ENCODE assay signal across 10 cellular contexts in the genomic region with DNA sequence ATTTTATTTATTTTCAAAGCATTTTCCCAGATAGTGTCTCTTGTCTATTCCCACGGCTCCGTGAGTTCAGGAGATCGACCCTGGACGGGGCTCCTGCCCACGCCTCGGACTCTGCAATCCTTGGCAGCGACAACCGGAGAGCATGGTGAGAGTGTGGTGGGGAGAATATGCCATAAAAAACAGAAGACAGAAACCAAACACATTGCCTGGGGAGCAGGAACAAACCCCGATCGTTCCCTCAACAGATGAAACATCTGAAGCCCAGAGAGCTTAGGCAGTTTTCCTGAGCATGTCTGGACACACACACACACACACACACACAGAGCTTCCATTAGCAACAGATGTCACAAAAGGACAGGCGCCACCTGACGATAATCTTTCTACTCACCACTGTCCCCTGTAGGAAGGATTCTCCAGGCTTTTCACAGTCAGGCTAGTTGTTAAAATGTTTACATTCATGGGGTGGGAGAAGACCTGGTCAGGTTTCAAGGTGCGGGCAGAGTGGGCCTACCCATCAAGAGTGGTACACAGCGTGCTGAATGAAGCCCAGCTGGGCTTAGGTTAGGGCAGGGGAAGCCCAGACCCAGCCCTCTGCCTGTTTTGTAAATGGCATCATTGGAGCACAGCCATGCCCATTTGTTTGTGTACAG.
DNase-seq lines count a peak whose midpoint lies in the region; ATAC-seq and TF ChIP-seq lines count a peak whose summit lies in the region.
"Had no signal": no experiment of that assay in that cellular context is flagged by ENCODE, and none has a peak within 500 bp of the region (broad histone marks: within the 10 kb centered on the region; RNA-seq: fewer than 3 reads in every experiment).

No MANE protein-coding gene starts in this region.

- peaks cover 5% of the 10 kb centered on the region for H3K27me3 Mint-ChIP-seq in activated naive CD8-positive, alpha-beta T cell treated with anti-CD3 and anti-CD28 coated beads, Interleukin-2, amount 50 U/mL, for 24 hours

- TF ChIP-seq CTCF in AG09309 (IDR thresholded peaks at IDR 0.05; ENCODE audit: control insufficient read depth, insufficient read depth, low read depth, low read length, missing control alignments): peak; percentile 29

- no peaks in the 10 kb centered on the region for H3K27me3 ChIP-seq in layer of hippocampus (ENCODE audit: control insufficient read depth, insufficient read depth, low read length)

- peaks cover 5% of the 10 kb centered on the region for H3K36me3 Mint-ChIP-seq in activated naive CD8-positive, alpha-beta T cell treated with anti-CD3 and anti-CD28 coated beads, Interleukin-2, amount 50 U/mL, for 24 hours (ENCODE audit: low read depth)

- H3K27ac ChIP-seq in layer of hippocampus (ENCODE audit: low read depth, low read length): peak overlapping the region; percentile 55

- no peak for ATAC-seq in activated naive CD8-positive, alpha-beta T cell treated with anti-CD3 and anti-CD28 coated beads, Interleukin-2, amount 50 U/mL, for 24 hours
- ATAC-seq in GM18858 (IDR thresholded peaks at IDR 0.05; ENCODE audit: unreplicated experiment): no peak

- DNase-seq in AG09309 (ENCODE audit: low read depth) (peak; percentile 11), MV-4-11 (lab: John Stamatoyannopoulos, UW) (peak; percentile 31), SW480 (ENCODE audit: low spot score) (peak; percentile 38), GM19240 (ENCODE audit: insufficient read length, low spot score) (no peak), medulla oblongata (ENCODE audit: extremely low spot score) (no peak)
- DNase-seq in activated naive CD8-positive, alpha-beta T cell treated with anti-CD3 and anti-CD28 coated beads, Interleukin-2, amount 50 U/mL, for 24 hours: no peak
- DNase-seq: small intestine had no signal

- H3K9me3 Mint-ChIP-seq in activated naive CD8-positive, alpha-beta T cell treated with anti-CD3 and anti-CD28 coated beads, Interleukin-2, amount 50 U/mL, for 24 hours: peaks cover 17% of the 10 kb centered on the region

- H3K4me3 ChIP-seq in AG09309 (ENCODE audit: control insufficient read depth, low read depth, low read length): no peak overlapping the region

- H3K27ac Mint-ChIP-seq in activated naive CD8-positive, alpha-beta T cell treated with anti-CD3 and anti-CD28 coated beads, Interleukin-2, amount 50 U/mL, for 24 hours: no peak overlapping the region
- H3K27ac Mint-ChIP-seq: T-helper 1 cell treated with Interleukin-12 subunit alpha and Interleukin-12 subunit beta and Interleukin-4 antibody, amounts not matched to agents 30 μg/mL and 1 μg/mL, for 36 hours had no signal

- H3K4me1 Mint-ChIP-seq in activated naive CD8-positive, alpha-beta T cell treated with anti-CD3 and anti-CD28 coated beads, Interleukin-2, amount 50 U/mL, for 24 hours: no peaks in the 10 kb centered on the region

- no peak overlapping the region for H3K4me3 Mint-ChIP-seq in activated naive CD8-positive, alpha-beta T cell treated with anti-CD3 and anti-CD28 coated beads, Interleukin-2, amount 50 U/mL, for 24 hours
- H3K4me3 Mint-ChIP-seq: T-helper 1 cell treated with Interleukin-12 subunit alpha and Interleukin-12 subunit beta and Interleukin-4 antibody, amounts not matched to agents 30 μg/mL and 1 μg/mL, for 36 hours had no signal

Comparison
In these comparisons a context has a peak if more than half of its experiments do, and no peak if none do; other contexts are left out.
1. DNase-seq: peak in AG09309 (single experiment), MV-4-11 (single experiment) and SW480 (single experiment); none in GM19240 (single experiment), medulla oblongata (single experiment) and activated naive CD8-positive, alpha-beta T cell treated with anti-CD3 and anti-CD28 coated beads, Interleukin-2, amount 50 U/mL, for 24 hours (single experiment).